In the genomic region with DNA sequence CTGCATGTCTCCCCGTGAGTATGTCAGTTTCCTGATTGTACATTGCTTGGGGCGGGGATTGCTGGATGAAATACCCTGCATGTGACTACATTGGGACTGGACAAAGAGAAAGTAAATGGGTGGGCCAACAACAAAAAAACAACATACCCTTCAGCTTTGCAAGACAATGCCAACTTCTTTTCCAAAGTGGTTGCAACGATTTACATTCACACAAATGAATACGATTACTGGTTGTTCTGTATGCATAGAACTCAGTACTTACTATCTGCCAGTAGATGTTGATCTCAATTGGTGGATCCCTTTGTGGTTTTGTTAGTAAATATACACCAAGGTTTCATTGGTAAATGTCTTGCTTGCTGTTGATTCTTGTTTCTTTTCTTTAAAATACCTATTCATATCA, we compare ENCODE assay signal across 15 cellular contexts.
DNase-seq lines count a peak whose midpoint lies in the region; TF ChIP-seq lines count a peak whose summit lies in the region.
"Had no signal": no experiment of that assay in that cellular context is flagged by ENCODE, and none has a peak within 500 bp of the region (broad histone marks: within the 10 kb centered on the region; RNA-seq: fewer than 3 reads in every experiment).

No MANE protein-coding gene starts in this region.

- H3K56ac ChIP-seq in H9 (ENCODE audit: insufficient read length, low read depth, low read length): no peak overlapping the region

- intact Hi-C loops in head of caudate nucleus (cut with DNase I): no loop called here
- intact Hi-C loops in mammary epithelial cell (cut with micrococcal nuclease): no loop called here

- dilution Hi-C loops in mammary epithelial cell (cut with HindIII; ENCODE audit: low sequenced_read_pairs): no loop called here

- CTCF ChIA-PET in mammary epithelial cell (lab: Charles Lee; ENCODE audit: low non-redundant PET): no interaction called here

- no peaks in the 10 kb centered on the region for H3K23me2 ChIP-seq in H9 (ENCODE audit: insufficient read length, low read depth, low read length, poor library complexity, severe bottlenecking)

- H3K4ac ChIP-seq in H9 (ENCODE audit: low read depth, low read length): no peak overlapping the region

- DNase-seq in H9 (no peak), NT2/D1 (ENCODE audit: low read depth, low spot score) (peak; percentile 59), NOMO-1 treated with DMSO at 0.1 percent for 48 hours (lab: John Stamatoyannopoulos, UW; ENCODE audit: unreplicated experiment) (no peak), head of caudate nucleus (no peak), mammary epithelial cell (no peak)
- DNase-seq: Calu3; CD8-positive, alpha-beta T cell; DMS79 treated with DMSO at 0.1 percent for 48 hours; HFFc6; IMR-90 had no signal

- in situ Hi-C loops in mammary epithelial cell (cut with MboI; ENCODE audit: low sequenced_read_pairs in 2 of 2): no loop called here

- no TSS peak for BruUV-seq in mammary epithelial cell (replicated peaks; lab: Mats Ljungman, UMichigan)

- no peaks in the 10 kb centered on the region for H4K20me1 ChIP-seq in H9 (ENCODE audit: control insufficient read depth, insufficient read depth, insufficient read length)
- no peaks in the 10 kb centered on the region for H4K20me1 ChIP-seq in mammary epithelial cell (ENCODE audit: insufficient read depth, low read length)
- H4K20me1 ChIP-seq: BLaER1 treated with 17β-estradiol and CSF1 and Interleukin-3, amounts not matched to agents 10 nM and 100 nM had no signal

- no peak overlapping the region for H2BK120ac ChIP-seq in H9 (ENCODE audit: low read depth, low read length, poor library complexity, severe bottlenecking)

- H3K27ac ChIP-seq in H9 (ENCODE audit: insufficient read length, low read depth, low read length) (no peak overlapping the region), iPS-18a (ENCODE audit: low read length) (no peak overlapping the region), mammary epithelial cell (ENCODE audit: insufficient read depth, low read depth, low read length) (no peak overlapping the region)
- H3K27ac ChIP-seq: BLaER1 treated with 17β-estradiol and CSF1 and Interleukin-3, amounts not matched to agents 10 nM and 100 nM had no signal

- H2BK15ac ChIP-seq in H9 (ENCODE audit: low read depth, low read length): no peak overlapping the region

- no peak overlapping the region for H3K18ac ChIP-seq in H9 (ENCODE audit: insufficient read length, low read depth, low read length)

- no peak overlapping the region for H3K4me2 ChIP-seq in H9 (ENCODE audit: insufficient read depth, insufficient read length, low read length)
- H3K4me2 ChIP-seq in mammary epithelial cell (ENCODE audit: insufficient read depth, low read depth, low read length): no peak overlapping the region
- H3K4me2 ChIP-seq: BLaER1 treated with 17β-estradiol and CSF1 and Interleukin-3, amounts not matched to agents 10 nM and 100 nM had no signal

- H2BK20ac ChIP-seq in H9 (ENCODE audit: low read depth, low read length, poor library complexity, severe bottlenecking): no peak overlapping the region

- H2AK5ac ChIP-seq in H9 (ENCODE audit: insufficient read length, low read length): no peak overlapping the region

- H3K14ac ChIP-seq in H9 (ENCODE audit: insufficient read depth, low read length): no peak overlapping the region

- H3K36me3 Mint-ChIP-seq in H9 (ENCODE audit: insufficient read depth in 1 of 3, low read depth in 3 of 3): no peaks in the 10 kb centered on the region; a peak in 1 of 7 replicates
- H3K36me3 Mint-ChIP-seq: CD8-positive, alpha-beta T cell had no signal

- no peak overlapping the region for H3K23ac ChIP-seq in H9 (ENCODE audit: insufficient read length, low read depth, low read length)

- H3K27me3 ChIP-seq in H9 (ENCODE audit: insufficient read depth, low read length) (no peaks in the 10 kb centered on the region), NT2/D1 (ENCODE audit: insufficient read depth, insufficient read length) (no peaks in the 10 kb centered on the region), iPS-18a (ENCODE audit: control insufficient read depth, insufficient read depth, low read length) (no peaks in the 10 kb centered on the region), mammary epithelial cell (ENCODE audit: insufficient read depth, low read length) (no peaks in the 10 kb centered on the region)
- H3K27me3 ChIP-seq: BLaER1 treated with 17β-estradiol and CSF1 and Interleukin-3, amounts not matched to agents 10 nM and 100 nM had no signal

- peak overlapping the region in 2 of 3 experiments; percentile 15 to 62; a peak in 3 of 7 replicates for H3K27ac Mint-ChIP-seq in H9
- H3K27ac Mint-ChIP-seq: B cell; CD8-positive, alpha-beta T cell; HFFc6 had no signal

- peaks cover 0 to 2% of the 10 kb centered on the region in 2 experiments; a peak in 2 of 5 replicates for H3K9me3 Mint-ChIP-seq in H9
- H3K9me3 Mint-ChIP-seq: CD8-positive, alpha-beta T cell had no signal

- no peak overlapping the region for H3T11ph ChIP-seq in H9 (ENCODE audit: low read length)

- H4K91ac ChIP-seq in H9 (ENCODE audit: insufficient read length, low read depth, low read length): no peak overlapping the region

- no peak overlapping the region for H4K8ac ChIP-seq in H9 (replicated peaks; ENCODE audit: insufficient read length, low read depth, low read length)

- no peak overlapping the region for H3K4me3 ChIP-seq in NT2/D1 (ENCODE audit: insufficient read length, low read depth)
- H3K4me3 ChIP-seq in iPS-18a (ENCODE audit: low read length): peak overlapping the region; percentile 10
- no peak overlapping the region for H3K4me3 ChIP-seq in mammary epithelial cell (replicated peaks in 1 of 3; ENCODE audit: insufficient read depth in 1 of 3, low read depth in 2 of 3, low read length in 3 of 3)
- H3K4me3 ChIP-seq: BLaER1 treated with 17β-estradiol and CSF1 and Interleukin-3, amounts not matched to agents 10 nM and 100 nM; GM12878; K562 had no signal

- H3K4me1 Mint-ChIP-seq in H9: peaks cover 18 to 26% of the 10 kb centered on the region in 2 experiments
- H3K4me1 Mint-ChIP-seq: B cell had no signal

- H3K27me3 Mint-ChIP-seq in H9 (ENCODE audit: low read depth): peaks cover 2% of the 10 kb centered on the region; the same call in 1 of the 2 replicates
- H3K27me3 Mint-ChIP-seq: B cell had no signal

- no peak overlapping the region for H3K4me3 Mint-ChIP-seq in H9
- H3K4me3 Mint-ChIP-seq: B cell; CD8-positive, alpha-beta T cell; HFFc6 had no signal

- H3K79me2 ChIP-seq in H9 (ENCODE audit: insufficient read depth, low read length) (no peaks in the 10 kb centered on the region), mammary epithelial cell (ENCODE audit: insufficient read depth, low read length) (no peaks in the 10 kb centered on the region)

- H3K9ac ChIP-seq in H9 (ENCODE audit: extremely low read depth, insufficient read length, low read length) (no peak overlapping the region), NT2/D1 (ENCODE audit: insufficient read length, low read depth) (no peak overlapping the region), iPS-18a (ENCODE audit: low read length) (no peak overlapping the region), mammary epithelial cell (ENCODE audit: insufficient read depth, low read length) (no peak overlapping the region)
- H3K9ac ChIP-seq: BLaER1 treated with 17β-estradiol and CSF1 and Interleukin-3, amounts not matched to agents 10 nM and 100 nM had no signal

- no peaks in the 10 kb centered on the region for H3K79me1 ChIP-seq in H9 (ENCODE audit: insufficient read depth, low read depth, low read length, poor library complexity, severe bottlenecking)

- no peak overlapping the region for H2AFZ ChIP-seq in H9 (ENCODE audit: low read length)
- no peak overlapping the region for H2AFZ ChIP-seq in mammary epithelial cell (ENCODE audit: low read depth, low read length)

- H3K4me1 ChIP-seq in H9 (ENCODE audit: insufficient read depth, low read length) (no peaks in the 10 kb centered on the region; the same call in 1 of the 2 replicates), NT2/D1 (ENCODE audit: insufficient read depth, insufficient read length) (no peaks in the 10 kb centered on the region), iPS-18a (ENCODE audit: control insufficient read depth, low read depth, low read length) (peaks cover 24% of the 10 kb centered on the region), mammary epithelial cell (ENCODE audit: insufficient read depth, low read length) (no peaks in the 10 kb centered on the region)
- H3K4me1 ChIP-seq: BLaER1 treated with 17β-estradiol and CSF1 and Interleukin-3, amounts not matched to agents 10 nM and 100 nM had no signal

- TF ChIP-seq CTCF in H9 (conservative IDR thresholded peaks at IDR 0.05): no peak
- no peak for TF ChIP-seq CTCF in mammary epithelial cell (conservative IDR thresholded peaks at IDR 0.05 in 1 of 2, IDR thresholded peaks at IDR 0.05 in 1 of 2; ENCODE audit: extremely low read depth in 1 of 2, insufficient read depth in 1 of 2, low read depth in 1 of 2, low read length in 2 of 2)

- H3K36me3 ChIP-seq in NT2/D1 (ENCODE audit: insufficient read depth, insufficient read length, low read length): no peaks in the 10 kb centered on the region
- no peaks in the 10 kb centered on the region for H3K36me3 ChIP-seq in iPS-18a (ENCODE audit: control insufficient read depth, low read depth, low read length)
- no peaks in the 10 kb centered on the region for H3K36me3 ChIP-seq in mammary epithelial cell (ENCODE audit: insufficient read depth, low read length)
- H3K36me3 ChIP-seq: BLaER1 treated with 17β-estradiol and CSF1 and Interleukin-3, amounts not matched to agents 10 nM and 100 nM had no signal

- WGBS in H9 (ENCODE audit: extremely low coverage, insufficient read length, low lambda C conversion rate): no CpG with 5 or more reads among the region's 4 CpGs
- 83% methylated on average over 4 of the region's 4 CpGs for WGBS in mammary epithelial cell (ENCODE audit: low coverage, missing lambda C conversion rate)

- H3K9me3 ChIP-seq in H9 (ENCODE audit: control insufficient read depth, low read depth, low read length): no peaks in the 10 kb centered on the region
- H3K9me3 ChIP-seq in NT2/D1 (ENCODE audit: insufficient read depth, low read length): peaks cover 13% of the 10 kb centered on the region
- no peaks in the 10 kb centered on the region for H3K9me3 ChIP-seq in iPS-18a (ENCODE audit: control insufficient read depth, low read depth, low read length)
- no peaks in the 10 kb centered on the region for H3K9me3 ChIP-seq in mammary epithelial cell (replicated peaks; ENCODE audit: insufficient read depth, low read length)

- no peak overlapping the region for H4K5ac ChIP-seq in H9 (ENCODE audit: insufficient read length, low read depth, low read length)

- H2BK12ac ChIP-seq in H9 (ENCODE audit: insufficient read length, low read depth, low read length): no peak overlapping the region

- H2BK5ac ChIP-seq in H9 (ENCODE audit: insufficient read length, low read length): no peak overlapping the region
